In the genomic region with DNA sequence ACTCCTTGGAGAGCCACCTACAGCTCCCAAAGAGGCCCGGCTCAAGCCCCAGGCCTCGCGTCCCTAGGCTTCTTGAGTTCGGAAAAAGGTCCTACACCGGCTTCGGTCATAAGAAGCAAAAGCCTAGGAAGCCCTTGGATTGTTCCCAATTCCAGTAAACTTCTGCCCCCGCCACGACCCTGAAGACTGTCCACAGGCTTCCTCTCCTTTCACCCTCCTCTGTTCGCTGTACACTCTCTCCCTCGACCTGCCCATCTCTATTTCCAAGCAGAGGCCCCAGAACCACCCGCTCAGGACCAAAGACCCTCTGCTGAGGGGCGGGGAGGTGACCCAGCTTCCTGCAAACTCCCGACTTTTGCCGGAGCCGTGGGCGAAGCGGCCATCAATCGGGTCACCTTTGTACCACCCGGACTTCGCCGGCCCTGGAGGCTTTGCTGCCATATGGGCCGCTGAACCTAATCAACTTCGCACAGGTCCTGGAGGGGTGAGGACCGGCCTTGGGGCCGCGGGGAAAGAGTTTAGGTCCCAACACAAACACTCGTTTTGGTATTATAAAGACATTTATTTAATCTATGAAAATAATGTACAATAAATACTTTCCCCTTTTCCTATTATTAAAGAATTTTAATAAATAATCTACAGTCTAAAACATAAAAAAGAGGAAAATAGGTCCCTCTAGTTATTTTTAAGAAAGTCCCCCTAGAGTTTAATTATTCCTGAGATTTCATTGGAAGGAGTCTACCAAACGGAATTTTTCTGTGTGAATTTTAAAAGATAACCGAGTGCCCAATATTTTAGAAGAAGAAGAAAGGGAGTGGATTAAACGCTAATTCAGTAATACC, we compare ENCODE assay signal across 9 cellular contexts. TPM values are rescaled to one million over a fixed set of nuclear protein-coding genes. Genes with fewer than 3 reads are reported as not detected.
A peak's percentile ranks its signal among the peaks of the same experiment; 100 is the strongest.
DNase-seq lines count a peak whose midpoint lies in the region; ATAC-seq and TF ChIP-seq lines count a peak whose summit lies in the region.
"Had no signal": no experiment of that assay in that cellular context is flagged by ENCODE, and none has a peak within 500 bp of the region (broad histone marks: within the 10 kb centered on the region; RNA-seq: fewer than 3 reads in every experiment).

No MANE protein-coding gene starts in this region.

- no peak for TF ChIP-seq CTCF in adrenal gland (IDR thresholded peaks at IDR 0.05)
- TF ChIP-seq CTCF in kidney epithelial cell (IDR thresholded peaks at IDR 0.05; ENCODE audit: insufficient read depth, low read length, poor library complexity, severe bottlenecking): no peak
- no peak for TF ChIP-seq CTCF in BE2C (IDR thresholded peaks at IDR 0.05; ENCODE audit: low read depth, low read length)

- H3K4me3 ChIP-seq in adrenal gland: peak overlapping the region in 2 of 4 donors; percentile 58 to 78
- peak overlapping the region; percentile 87 for H3K4me3 ChIP-seq in kidney epithelial cell (ENCODE audit: low read depth, low read length)
- no peak overlapping the region for H3K4me3 ChIP-seq in BE2C (ENCODE audit: low read depth, low read length)

- intact Hi-C loops in cardiac septum (cut with DNase I) (loop anchor here (10.0 kb wide), 1 partner anchor 498 kb away; a partner anchor contains a TSS), Right ventricle myocardium inferior (cut with DNase I) (no loop called here), adrenal gland (cut with DNase I) (loop anchor here (5.0 kb wide), 1 partner anchor 35 kb away; a partner anchor contains a TSS)

- H3K27me3 Mint-ChIP-seq in stimulated activated naive CD8-positive, alpha-beta T cell treated with anti-CD3 and anti-CD28 coated beads, Interleukin-15, amount 100 ng/mL, for 72 hours: peaks cover 60% of the 10 kb centered on the region

- no peaks in the 10 kb centered on the region for H3K9me3 Mint-ChIP-seq in stimulated activated naive CD8-positive, alpha-beta T cell treated with anti-CD3 and anti-CD28 coated beads, Interleukin-15, amount 100 ng/mL, for 72 hours

- no peak for TF ChIP-seq POLR2A in adrenal gland (IDR thresholded peaks at IDR 0.05)

- H3K27ac ChIP-seq in adrenal gland: peak overlapping the region; percentile 72 to 97 (median 85)

- H3K4me3 Mint-ChIP-seq in stimulated activated naive CD8-positive, alpha-beta T cell treated with anti-CD3 and anti-CD28 coated beads, Interleukin-15, amount 100 ng/mL, for 72 hours: peak overlapping the region; percentile 88 to 95

- H3K27me3 ChIP-seq in adrenal gland (no peaks in the 10 kb centered on the region), kidney epithelial cell (ENCODE audit: control insufficient read depth, insufficient read depth, low read length) (no peaks in the 10 kb centered on the region), BE2C (peaks cover 93% of the 10 kb centered on the region)

- H3K9me3 ChIP-seq in adrenal gland (replicated peaks in 1 of 3): no peaks in the 10 kb centered on the region
- no peaks in the 10 kb centered on the region for H3K9me3 ChIP-seq in BE2C

- peak; percentile 68 for DNase-seq in cardiac septum (ENCODE audit: low spot score)
- no peak for DNase-seq in Right ventricle myocardium inferior (ENCODE audit: missing footprints)
- DNase-seq in adrenal gland: peak in 2 of 7 donors; percentile 38 to 43
- no peak for DNase-seq in kidney epithelial cell (ENCODE audit: low read depth)
- peak; percentile 17 to 37 for DNase-seq in stimulated activated naive CD8-positive, alpha-beta T cell treated with anti-CD3 and anti-CD28 coated beads, Interleukin-15, amount 100 ng/mL, for 72 hours
- DNase-seq in T-helper 9 cell: no peak
- no peak for DNase-seq in BE2C

- 6 to 17% (median 15%) methylated on average over 30 of the region's 30 CpGs for WGBS in adrenal gland, 4 donors

- H3K4me1 ChIP-seq in adrenal gland (replicated peaks in 1 of 2) (peaks cover 15 to 22% of the 10 kb centered on the region in 2 donors), BE2C (no peaks in the 10 kb centered on the region)

- H3K4me1 Mint-ChIP-seq in stimulated activated naive CD8-positive, alpha-beta T cell treated with anti-CD3 and anti-CD28 coated beads, Interleukin-15, amount 100 ng/mL, for 72 hours: peaks cover 61% of the 10 kb centered on the region

- no peak for ATAC-seq in Right ventricle myocardium inferior
- ATAC-seq in stimulated activated naive CD8-positive, alpha-beta T cell treated with anti-CD3 and anti-CD28 coated beads, Interleukin-15, amount 100 ng/mL, for 72 hours: no peak
- ATAC-seq in GM21367 (IDR thresholded peaks at IDR 0.05; ENCODE audit: unreplicated experiment): no peak

- H3K27ac Mint-ChIP-seq in stimulated activated naive CD8-positive, alpha-beta T cell treated with anti-CD3 and anti-CD28 coated beads, Interleukin-15, amount 100 ng/mL, for 72 hours: peak overlapping the region; percentile 99 to 100

- H3K36me3 ChIP-seq in adrenal gland (replicated peaks in 1 of 2) (peaks cover 0 to 8% of the 10 kb centered on the region in 2 donors), kidney epithelial cell (ENCODE audit: control insufficient read depth, insufficient read depth, low read length) (peaks cover 5% of the 10 kb centered on the region), BE2C (no peaks in the 10 kb centered on the region)

RNA-seq across cellular contexts. Expression of a gene that starts 2.6 kb away (rescaled TPM):
- total RNA-seq in cardiac septum (4.9 TPM), Right ventricle myocardium inferior (2.5 TPM), adrenal gland (10 to 100 TPM; 10.6 to 61.1 (median 29.0) TPM), kidney epithelial cell (15.2 and 24.6 TPM in 2 replicates)
- polyA plus RNA-seq in adrenal gland: 10 to 100 TPM; 17.9 to 73.6 (median 24.2) TPM
- not detected for polyA plus RNA-seq in BE2C (2012; ENCODE audit: insufficient read depth, insufficient read length, low read depth)

RNA-seq across cellular contexts. Expression of a gene that starts 11.5 kb away (rescaled TPM):
- total RNA-seq in cardiac septum: not detected
- total RNA-seq in Right ventricle myocardium inferior: not detected
- not detected for total RNA-seq in adrenal gland
- polyA plus RNA-seq in adrenal gland: not detected
- total RNA-seq in kidney epithelial cell: not detected in 2 replicates
- polyA plus RNA-seq in BE2C (2012; ENCODE audit: insufficient read depth, insufficient read length, low read depth): not detected
- total RNA-seq: subcutaneous adipose tissue had no signal

RNA-seq across cellular contexts. Expression of a gene that starts 35.8 kb away (rescaled TPM):
- total RNA-seq in cardiac septum (1.6 TPM), Right ventricle myocardium inferior (0.38 TPM), adrenal gland (1 to 10 TPM; 1.7 to 9.8 (median 3.3) TPM), kidney epithelial cell (3.6 and 4.4 TPM in 2 replicates)
- polyA plus RNA-seq in adrenal gland: 1 to 10 TPM; 3.1 to 4.7 (median 4.5) TPM
- polyA plus RNA-seq in BE2C (2012; ENCODE audit: insufficient read depth, insufficient read length, low read depth): not detected

RNA-seq across cellular contexts. Expression of a gene that starts 47.7 kb away (rescaled TPM):
- 4.2 TPM for total RNA-seq in cardiac septum
- 1.2 TPM for total RNA-seq in Right ventricle myocardium inferior
- total RNA-seq in adrenal gland: 10 to 100 TPM in 4 of 8 donors, 1 to 10 TPM in 4; 2.3 to 18.8 (median 8.8) TPM
- 10 to 100 TPM in 2 of 3 donors, 1 to 10 TPM in 1; 3.3 to 28.8 (median 11.4) TPM for polyA plus RNA-seq in adrenal gland
- 24.0 and 31.1 TPM in 2 replicates for total RNA-seq in kidney epithelial cell
- not detected for polyA plus RNA-seq in BE2C (2012; ENCODE audit: insufficient read depth, insufficient read length, low read depth)

RNA-seq across cellular contexts. Expression of a gene that starts 51.2 kb away (rescaled TPM):
- not detected for total RNA-seq in cardiac septum
- total RNA-seq in Right ventricle myocardium inferior: not detected
- 1 to 10 TPM in 6 of 8 donors, under 1 TPM in 2; 0.12 to 4.8 (median 2.7) TPM for total RNA-seq in adrenal gland
- polyA plus RNA-seq in adrenal gland: 10 to 100 TPM in 1 of 3 donors, 1 to 10 TPM in 2; 4.2 to 10.5 (median 5.6) TPM
- total RNA-seq in kidney epithelial cell: 3.6 and 3.8 TPM in 2 replicates
- not detected for polyA plus RNA-seq in BE2C (2012; ENCODE audit: insufficient read depth, insufficient read length, low read depth)

Comparison
In these comparisons a context has a peak if more than half of its experiments do, and no peak if none do; other contexts are left out.
1. DNase-seq: peak in cardiac septum (single experiment) and stimulated activated naive CD8-positive, alpha-beta T cell treated with anti-CD3 and anti-CD28 coated beads, Interleukin-15, amount 100 ng/mL, for 72 hours (2 of 2); none in Right ventricle myocardium inferior (single experiment), kidney epithelial cell (single experiment), T-helper 9 cell (single experiment) and BE2C (single experiment).